Comparison of ENCODE assay signal across 1 cellular context in genomic region chr12:49089831-49090773, GRCh38.
A peak's percentile ranks its signal among the peaks of the same experiment; 100 is the strongest.
TF ChIP-seq lines count a peak whose summit lies in the region.

No MANE protein-coding gene starts in this region.

TF ChIP-seq in HepG2, 621 proteins besides CTCF, POLR2A, EP300 and RAD21:
- TF ChIP-seq EED (CRISPR knock-in tag; IDR thresholded peaks at IDR 0.05) (0 out of 2 replicates have a peak, but pooled peaks have one; percentile 21), THYN1 (CRISPR knock-in tag; IDR thresholded peaks at IDR 0.05; ENCODE audit: borderline replicate concordance, low read depth) (no peak), EZH2 (conservative IDR thresholded peaks at IDR 0.05; ENCODE audit: low read depth, low read length) (0 out of 2 replicates have a peak, but pooled peaks have one; percentile 30), ZNF687 (CRISPR knock-in tag; IDR thresholded peaks at IDR 0.05) (peak; percentile 23; the same call in 1 of the 2 replicates), ZNF142 (CRISPR knock-in tag; IDR thresholded peaks at IDR 0.05) (peak; percentile 88), MTA1 (CRISPR knock-in tag; IDR thresholded peaks at IDR 0.05; ENCODE audit: borderline replicate concordance) (peak; percentile 38; the same call in 1 of the 2 replicates), SKI (IDR thresholded peaks at IDR 0.05; ENCODE audit: partially characterized antibody) (no peak), NONO (IDR thresholded peaks at IDR 0.05) (no peak), NONO (CRISPR knock-in tag; conservative IDR thresholded peaks at IDR 0.05) (no peak), MTF2 (CRISPR knock-in tag; IDR thresholded peaks at IDR 0.05; ENCODE audit: borderline replicate concordance) (peak; percentile 80), HNRNPLL (IDR thresholded peaks at IDR 0.05; ENCODE audit: low read depth, low read length, poor library complexity, severe bottlenecking) (peak; percentile 41), ZFAT (CRISPR knock-in tag; conservative IDR thresholded peaks at IDR 0.05) (no peak), HNRNPL (IDR thresholded peaks at IDR 0.05; ENCODE audit: low read depth, low read length) (0 out of 2 replicates have a peak, but pooled peaks have one; percentile 66), ZNF788 (CRISPR knock-in tag; IDR thresholded peaks at IDR 0.05; ENCODE audit: borderline replicate concordance) (0 out of 2 replicates have a peak, but pooled peaks have one; percentile 20)
- TF ChIP-seq, protein P1, sequence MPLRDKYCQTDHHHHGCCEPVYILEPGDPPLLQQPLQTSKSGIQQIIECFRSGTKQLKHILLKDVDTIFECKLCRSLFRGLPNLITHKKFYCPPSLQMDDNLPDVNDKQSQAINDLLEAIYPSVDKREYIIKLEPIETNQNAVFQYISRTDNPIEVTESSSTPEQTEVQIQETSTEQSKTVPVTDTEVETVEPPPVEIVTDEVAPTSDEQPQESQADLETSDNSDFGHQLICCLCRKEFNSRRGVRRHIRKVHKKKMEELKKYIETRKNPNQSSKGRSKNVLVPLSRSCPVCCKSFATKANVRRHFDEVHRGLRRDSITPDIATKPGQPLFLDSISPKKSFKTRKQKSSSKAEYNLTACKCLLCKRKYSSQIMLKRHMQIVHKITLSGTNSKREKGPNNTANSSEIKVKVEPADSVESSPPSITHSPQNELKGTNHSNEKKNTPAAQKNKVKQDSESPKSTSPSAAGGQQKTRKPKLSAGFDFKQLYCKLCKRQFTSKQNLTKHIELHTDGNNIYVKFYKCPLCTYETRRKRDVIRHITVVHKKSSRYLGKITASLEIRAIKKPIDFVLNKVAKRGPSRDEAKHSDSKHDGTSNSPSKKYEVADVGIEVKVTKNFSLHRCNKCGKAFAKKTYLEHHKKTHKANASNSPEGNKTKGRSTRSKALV (CRISPR knock-in tag; IDR thresholded peaks at IDR 0.05) = peak; percentile 95
